Comparison of ENCODE assay signal across 9 cellular contexts in genomic region chr4:55733874-55734437, GRCh38.
DNase-seq lines count a peak whose midpoint lies in the region; ATAC-seq and TF ChIP-seq lines count a peak whose summit lies in the region.
"Had no signal": no experiment of that assay in that cellular context is flagged by ENCODE, and none has a peak within 500 bp of the region (broad histone marks: within the 10 kb centered on the region; RNA-seq: fewer than 3 reads in every experiment).

No MANE protein-coding gene starts in this region.

- H3K27me3 ChIP-seq in HCT116 (ENCODE audit: insufficient read depth, low read length) = no peaks in the 10 kb centered on the region
- peaks cover 5% of the 10 kb centered on the region for H3K27me3 ChIP-seq in gastroesophageal sphincter
- H3K27me3 ChIP-seq: ovary had no signal

- H4K20me1 ChIP-seq in HCT116 (ENCODE audit: insufficient read depth) = no peaks in the 10 kb centered on the region

- peak; percentile 83 for DNase-seq in HCT116 (ENCODE audit: low read depth, low spot score)
- DNase-seq in RPMI7951 (ENCODE audit: low read depth) = peak; percentile 71
- DNase-seq in renal cortical epithelial cell (ENCODE audit: low read depth) = peak; percentile 84
- no peak for DNase-seq in central memory CD4-positive, alpha-beta T cell
- no peak for DNase-seq in NAMALWA (ENCODE audit: low spot score)

- TF ChIP-seq CTCF in HCT116 (IDR thresholded peaks at IDR 0.05 in 2 of 3, conservative IDR thresholded peaks at IDR 0.05 in 1 of 3; ENCODE audit: borderline replicate concordance in 1 of 3, insufficient read depth in 1 of 3, low read depth in 2 of 3, low read length in 2 of 3) = no peak
- TF ChIP-seq CTCF in gastroesophageal sphincter (IDR thresholded peaks at IDR 0.05) = no peak

- peak overlapping the region; percentile 86 for H2AFZ ChIP-seq in HCT116 (ENCODE audit: low read depth, low read length, poor library complexity, severe bottlenecking)

- ATAC-seq in HCT116 (peak; percentile 93), esophagus mucosa (peak; percentile 100), HG03521 (IDR thresholded peaks at IDR 0.05; ENCODE audit: unreplicated experiment) (no peak), gastroesophageal sphincter (no peak)

- H3K9me3 ChIP-seq in HCT116 (ENCODE audit: control insufficient read depth in 1 of 2, insufficient read depth in 1 of 2, low read depth in 1 of 2, low read length in 2 of 2) = no peaks in the 10 kb centered on the region
- no peaks in the 10 kb centered on the region for H3K9me3 ChIP-seq in gastroesophageal sphincter
- H3K9me3 ChIP-seq: ovary had no signal

- peaks cover 5 to 18% of the 10 kb centered on the region in 2 experiments for H3K4me1 ChIP-seq in HCT116 (ENCODE audit: control insufficient read depth in 1 of 2, insufficient read depth in 2 of 2, low read length in 2 of 2)
- H3K4me1 ChIP-seq in gastroesophageal sphincter = no peaks in the 10 kb centered on the region

- peak overlapping the region; percentile 77 for H3K4me2 ChIP-seq in HCT116 (ENCODE audit: low read length)

- TF ChIP-seq RAD21 in HCT116 (IDR thresholded peaks at IDR 0.05; ENCODE audit: low read depth) = no peak; the same call in 1 of the 2 replicates

- no peak overlapping the region for H3K27ac ChIP-seq in HCT116 (ENCODE audit: low read depth, low read length)
- no peak overlapping the region for H3K27ac ChIP-seq in gastroesophageal sphincter
- H3K27ac ChIP-seq: ovary had no signal

- RAD21 ChIA-PET in HCT116 (lab: Charles Lee; ENCODE audit: low non-redundant PET in 1 of 2, low total read pairs in 2 of 2, uncharacterized antibody in 2 of 2, unreplicated experiment in 2 of 2) = no interaction called here

- no TSS peak for BruUV-seq in HCT116 (replicated peaks; lab: Mats Ljungman, UMichigan)

- H3K9ac ChIP-seq in HCT116 (ENCODE audit: low read length) = no peak overlapping the region

- 23 to 25% methylated on average over 2 of the region's 2 CpGs for WGBS in gastroesophageal sphincter (ENCODE audit: low coverage in 1 of 2), 2 donors

- TF ChIP-seq POLR2A in HCT116 (IDR thresholded peaks at IDR 0.05; ENCODE audit: borderline replicate concordance, extremely low read depth, insufficient read depth, insufficient read length) = no peak
- TF ChIP-seq POLR2A in gastroesophageal sphincter (IDR thresholded peaks at IDR 0.05) = no peak

- no peak for TF ChIP-seq EP300 in gastroesophageal sphincter (IDR thresholded peaks at IDR 0.05)

- H3K79me2 ChIP-seq in HCT116 (ENCODE audit: insufficient read depth, low read length) = no peaks in the 10 kb centered on the region

- H3K36me3 ChIP-seq in HCT116 (ENCODE audit: control insufficient read depth in 1 of 2, insufficient read depth in 2 of 2, low read length in 2 of 2) = no peaks in the 10 kb centered on the region
- no peaks in the 10 kb centered on the region for H3K36me3 ChIP-seq in gastroesophageal sphincter
- H3K36me3 ChIP-seq: ovary had no signal

- H3K4me3 ChIP-seq in HCT116 (replicated peaks in 1 of 2; ENCODE audit: low read depth in 1 of 2, low read length in 2 of 2) = no peak overlapping the region; a peak in 1 of 4 replicates
- H3K4me3 ChIP-seq in gastroesophageal sphincter = no peak overlapping the region
- H3K4me3 ChIP-seq: ovary had no signal

- POLR2A ChIA-PET in HCT116 (lab: Charles Lee) = interaction anchor here (0.6 kb wide), 1 partner anchor 188 kb away, joined by 3 read pairs; no protein-coding TSS in a partner anchor

- intact Hi-C loops in HCT116 (cut with micrococcal nuclease) = loop anchor here (10.0 kb wide), 2 partner anchors 189 to 549 kb away; partner anchors contain the start of gene CLOCK

- CTCF ChIA-PET in HCT116 (lab: Charles Lee) = interaction anchor here (1.2 to 1.4 kb wide), 3 partner anchors 133 to 550 kb away, joined by 3 read pairs; no protein-coding TSS in a partner anchor

- H3K9me2 ChIP-seq in HCT116 (ENCODE audit: insufficient read depth) = no peaks in the 10 kb centered on the region

TF ChIP-seq in HCT116, 20 proteins besides CTCF, POLR2A, EP300 and RAD21:
- TF ChIP-seq TCF7L2 (IDR thresholded peaks at IDR 0.05; ENCODE audit: borderline replicate concordance, extremely low read depth, insufficient read depth, insufficient read length) = no peak
- TF ChIP-seq CEBPB (IDR thresholded peaks at IDR 0.05; ENCODE audit: low read depth) = no peak
- peak; percentile 71 for TF ChIP-seq POLR2AphosphoS5 (IDR thresholded peaks at IDR 0.05; ENCODE audit: low read depth, low read length)
- peak; percentile 63 for TF ChIP-seq SP1 (IDR thresholded peaks at IDR 0.05; ENCODE audit: low read depth)
- TF ChIP-seq JUND (IDR thresholded peaks at IDR 0.05) = peak; percentile 80
- peak; percentile 82 for TF ChIP-seq FOSL1 (IDR thresholded peaks at IDR 0.05; ENCODE audit: low read depth)
- peak; percentile 72; the same call in 1 of the 2 replicates for TF ChIP-seq CBX3 (IDR thresholded peaks at IDR 0.05; ENCODE audit: low read depth)
- no peak for TF ChIP-seq ELF1 (IDR thresholded peaks at IDR 0.05; ENCODE audit: borderline replicate concordance, low read depth)
TF ChIP-seq in HCT116: peak in this region for 5.

Comparison
In these comparisons a context has a peak if more than half of its experiments do, and no peak if none do; other contexts are left out.
1. ATAC-seq: peak in HCT116 (single experiment) and esophagus mucosa (single experiment); none in HG03521 (single experiment) and gastroesophageal sphincter (single experiment).
2. DNase-seq: peak in HCT116 (single experiment), RPMI7951 (single experiment) and renal cortical epithelial cell (single experiment); none in central memory CD4-positive, alpha-beta T cell (single experiment) and NAMALWA (single experiment).